ENCODE assay signal across 12 cellular contexts in the genomic region with DNA sequence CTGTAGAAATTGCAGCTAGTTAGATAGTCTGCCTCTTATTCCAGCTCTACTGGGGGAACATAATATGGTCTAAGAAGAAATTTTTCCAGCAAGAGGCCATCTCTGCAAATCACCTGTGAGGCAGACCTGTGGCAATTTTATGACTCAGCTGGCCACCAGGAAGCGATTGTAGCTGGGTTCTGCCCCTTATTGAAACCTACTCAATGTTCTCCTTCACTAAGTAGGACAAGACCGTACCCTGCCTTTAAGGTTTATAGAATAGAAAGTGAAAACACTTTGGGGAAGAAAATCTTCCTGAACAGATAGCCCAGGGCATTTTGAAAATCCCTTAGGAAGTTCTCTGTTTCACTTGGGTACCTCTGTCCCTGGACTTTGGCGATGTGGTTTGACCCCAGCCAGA. TPM values are rescaled to one million over a fixed set of nuclear protein-coding genes. Genes with fewer than 3 reads are reported as not detected.
A peak's percentile ranks its signal among the peaks of the same experiment; 100 is the strongest.
DNase-seq lines count a peak whose midpoint lies in the region; ATAC-seq and TF ChIP-seq lines count a peak whose summit lies in the region.
"Had no signal": no experiment of that assay in that cellular context is flagged by ENCODE, and none has a peak within 500 bp of the region (broad histone marks: within the 10 kb centered on the region; RNA-seq: fewer than 3 reads in every experiment).

No MANE protein-coding gene starts in this region.

- H3K27me3 Mint-ChIP-seq in immature natural killer cell (ENCODE audit: low read depth in 3 of 3), result peaks cover 6 to 19% (median 18%) of the 10 kb centered on the region in 3 donors

- ATAC-seq in GM19463 (IDR thresholded peaks at IDR 0.05; ENCODE audit: unreplicated experiment), result peak; percentile 36
- peak; percentile 32 for ATAC-seq in HG03439 (IDR thresholded peaks at IDR 0.05; ENCODE audit: unreplicated experiment)
- ATAC-seq in esophagus mucosa, result no peak
- no peak for ATAC-seq in GM21717 (IDR thresholded peaks at IDR 0.05; ENCODE audit: unreplicated experiment)

- CTCF ChIA-PET in GM10248 (lab: Yijun Ruan, JAX), result interaction anchor here (1.2 to 3.5 kb wide), 3 partner anchors 10 to 106 kb away, joined by 3 to 41 read pairs (median 5); no protein-coding TSS in a partner anchor

- peak overlapping the region; percentile 98 to 100 (median 100) for H3K27ac Mint-ChIP-seq in immature natural killer cell

- DNase-seq in GM10248 (ENCODE audit: extremely low spot score) (peak; percentile 35), immature natural killer cell (no peak), T-helper 9 cell (no peak), dedifferentiated amniotic fluid mesenchymal stem cell (ENCODE audit: extremely low spot score) (no peak)
- DNase-seq: DMS 273 treated with DMSO at 0.1 percent for 48 hours, NCI-H187 treated with DMSO at 0.1 percent for 48 hours had no signal

- peaks cover 10 to 13% (median 10%) of the 10 kb centered on the region in 3 donors for H3K36me3 Mint-ChIP-seq in immature natural killer cell

- peaks cover 86 to 96% of the 10 kb centered on the region in 2 donors for H3K4me1 Mint-ChIP-seq in immature natural killer cell

- POLR2A ChIA-PET in GM10248 (lab: Yijun Ruan, JAX), result interaction anchor here (1.2 kb wide), 1 partner anchor 10 kb away, joined by 4 read pairs; no protein-coding TSS in a partner anchor

- peak overlapping the region; percentile 70 to 82 (median 79) for H3K4me3 Mint-ChIP-seq in immature natural killer cell

- no peak for TF ChIP-seq CTCF in GM10248 (IDR thresholded peaks at IDR 0.05; ENCODE audit: control extremely low read depth, extremely low read depth, low read depth, missing control alignments)

- H3K9me3 Mint-ChIP-seq in immature natural killer cell, result peaks cover 0 to 8% (median 0%) of the 10 kb centered on the region in 6 donors

RNA-seq across cellular contexts. Expression of a gene that starts 7.9 kb away (rescaled TPM):
- polyA plus RNA-seq in immature natural killer cell, result 100 to 1,000 TPM; 120 to 149 (median 128) TPM
- total RNA-seq in esophagus mucosa, result not detected
- total RNA-seq: fibroblast of villous mesenchyme, lung microvascular endothelial cell had no signal

RNA-seq across cellular contexts. Expression of a gene that starts 18.0 kb away (rescaled TPM):
- polyA plus RNA-seq in immature natural killer cell, result under 1 TPM in 1 of 3 donors, not detected in 2; 0.24 TPM
- total RNA-seq in esophagus mucosa, result 0.44 TPM
- total RNA-seq: fibroblast of villous mesenchyme, lung microvascular endothelial cell had no signal

RNA-seq across cellular contexts. Expression of a gene that starts 21.6 kb away (rescaled TPM):
- 1,000 to 10,000 TPM in 1 of 3 donors, 100 to 1,000 TPM in 2; 748 to 1,008 (median 970) TPM for polyA plus RNA-seq in immature natural killer cell
- total RNA-seq in esophagus mucosa, result not detected
- total RNA-seq: fibroblast of villous mesenchyme, lung microvascular endothelial cell had no signal

Comparison
In these comparisons a context has a peak if more than half of its experiments do, and no peak if none do; other contexts are left out.
1. ATAC-seq: peak in GM19463 (single experiment) and HG03439 (single experiment); none in esophagus mucosa (single experiment) and GM21717 (single experiment).